ENCODE assay signal across 8 cellular contexts in genomic region chr1:150235436-150235851, GRCh38.
A peak's percentile ranks its signal among the peaks of the same experiment; 100 is the strongest.
DNase-seq lines count a peak whose midpoint lies in the region; ATAC-seq and TF ChIP-seq lines count a peak whose summit lies in the region.

No MANE protein-coding gene starts in this region.

- peak overlapping the region; percentile 97 for H3K4me3 ChIP-seq in OCI-LY1 (ENCODE audit: low read depth, low read length, poor library complexity, severe bottlenecking)
- peak overlapping the region; percentile 83 to 99 for H3K4me3 ChIP-seq in duodenal mucosa (ENCODE audit: low read depth in 1 of 2, low read length in 2 of 2)
- peak overlapping the region; percentile 68 for H3K4me3 ChIP-seq in mucosa of stomach (ENCODE audit: low read length)

- H3K27ac ChIP-seq in OCI-LY1 (ENCODE audit: low read depth, low read length, poor library complexity, severe bottlenecking) (peak overlapping the region; percentile 89), duodenal mucosa (ENCODE audit: low read depth, low read length) (peak overlapping the region; percentile 95)

- TF ChIP-seq CTCF in OCI-LY1 (IDR thresholded peaks at IDR 0.05; ENCODE audit: low read length) = no peak

- H2AFZ ChIP-seq in OCI-LY1 (ENCODE audit: low read length) = no peak overlapping the region

- no peaks in the 10 kb centered on the region for H3K9me2 ChIP-seq in OCI-LY1 (ENCODE audit: low read depth, low read length)

- H3F3A ChIP-seq in OCI-LY1 (ENCODE audit: insufficient read depth, low read length) = no peaks in the 10 kb centered on the region

- H3K9me3 ChIP-seq in OCI-LY1 (ENCODE audit: low read length) (no peaks in the 10 kb centered on the region), duodenal mucosa (ENCODE audit: control insufficient read depth in 1 of 2, low read length in 2 of 2) (no peaks in the 10 kb centered on the region), mucosa of stomach (ENCODE audit: control insufficient read depth, low read length) (no peaks in the 10 kb centered on the region)

- peaks cover 25% of the 10 kb centered on the region for H3K4me1 ChIP-seq in OCI-LY1 (ENCODE audit: insufficient read depth, low read length, severe bottlenecking)
- H3K4me1 ChIP-seq in duodenal mucosa (ENCODE audit: control insufficient read depth in 1 of 2, insufficient read depth in 2 of 2, low read length in 2 of 2) = peaks cover 5 to 12% of the 10 kb centered on the region in 2 donors
- peaks cover 4% of the 10 kb centered on the region for H3K4me1 ChIP-seq in mucosa of stomach (ENCODE audit: control insufficient read depth, insufficient read depth, low read length)

- H3K36me3 ChIP-seq in OCI-LY1 (ENCODE audit: insufficient read depth, low read length) (peaks cover 15% of the 10 kb centered on the region), duodenal mucosa (ENCODE audit: control insufficient read depth in 1 of 2, insufficient read depth in 2 of 2, low read length in 2 of 2) (no peaks in the 10 kb centered on the region), mucosa of stomach (ENCODE audit: control insufficient read depth, insufficient read depth, low read length) (no peaks in the 10 kb centered on the region)

- ATAC-seq in GM21367 (IDR thresholded peaks at IDR 0.05; ENCODE audit: unreplicated experiment) = no peak
- no peak for ATAC-seq in activated CD4-positive, CD25-positive, alpha-beta regulatory T cell treated with anti-CD3 and anti-CD28 coated beads, Interleukin-2, amount 50 U/mL, for 24 hours

- H4K20me1 ChIP-seq in OCI-LY1 (ENCODE audit: insufficient read depth, low read length) = no peaks in the 10 kb centered on the region

- H3K27me3 ChIP-seq in OCI-LY1 (ENCODE audit: insufficient read depth, low read length) = no peaks in the 10 kb centered on the region
- H3K27me3 ChIP-seq in duodenal mucosa (ENCODE audit: control insufficient read depth in 1 of 2, insufficient read depth in 2 of 2, low read length in 2 of 2) = no peaks in the 10 kb centered on the region
- H3K27me3 ChIP-seq in mucosa of stomach (ENCODE audit: control insufficient read depth, insufficient read depth, low read length) = no peaks in the 10 kb centered on the region

- peak; percentile 9 for DNase-seq in NOMO-1 treated with DMSO at 0.1 percent for 48 hours (lab: John Stamatoyannopoulos, UW; ENCODE audit: unreplicated experiment)
- DNase-seq in NOMO-1 (lab: John Stamatoyannopoulos, UW; ENCODE audit: unreplicated experiment in 2 of 2) = no peak
- DNase-seq in NCI-H2196 (lab: John Stamatoyannopoulos, UW; ENCODE audit: unreplicated experiment) = no peak

- peaks cover 40% of the 10 kb centered on the region for H3K79me2 ChIP-seq in OCI-LY1 (ENCODE audit: insufficient read depth, low read length)

- peak overlapping the region; percentile 100 for H3K9ac ChIP-seq in OCI-LY1 (ENCODE audit: low read length)
- peak overlapping the region; percentile 91 for H3K9ac ChIP-seq in duodenal mucosa (ENCODE audit: low read depth in 1 of 2, low read length in 2 of 2)
- peak overlapping the region; percentile 81 for H3K9ac ChIP-seq in mucosa of stomach (ENCODE audit: low read length)

- peak overlapping the region; percentile 83 for H3K4me2 ChIP-seq in OCI-LY1 (ENCODE audit: low read length)
